Comparison of ENCODE assay signal across 19 cellular contexts in the genomic region with DNA sequence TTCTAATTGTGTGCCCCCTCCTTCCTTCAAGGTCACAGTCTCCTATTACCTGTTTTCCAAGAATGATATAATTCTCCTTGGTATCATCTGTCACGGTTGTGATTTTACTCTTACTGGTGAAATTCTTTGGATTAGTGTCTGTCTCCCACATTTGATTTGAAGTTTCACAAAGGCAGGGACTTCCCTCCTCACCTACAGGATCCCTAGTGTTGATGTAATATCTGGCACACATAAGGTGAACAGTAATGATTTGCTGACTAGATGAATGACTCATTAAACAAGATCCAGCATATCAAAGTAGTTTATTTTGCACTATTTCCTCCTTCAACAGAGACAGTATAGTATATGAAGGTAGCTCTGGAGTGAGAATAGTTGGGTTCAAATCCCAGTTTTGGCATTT.
A peak's percentile ranks its signal among the peaks of the same experiment; 100 is the strongest.
DNase-seq lines count a peak whose midpoint lies in the region; ATAC-seq, FAIRE-seq and TF ChIP-seq lines count a peak whose summit lies in the region.
"Had no signal": no experiment of that assay in that cellular context is flagged by ENCODE, and none has a peak within 500 bp of the region (broad histone marks: within the 10 kb centered on the region; RNA-seq: fewer than 3 reads in every experiment).

No MANE protein-coding gene starts in this region.

- no peaks in the 10 kb centered on the region for H3K9me2 ChIP-seq in PC-3 (replicated peaks; ENCODE audit: low read length)

- no peaks in the 10 kb centered on the region for H3K79me2 ChIP-seq in PC-3 (ENCODE audit: low read length)

- no peaks in the 10 kb centered on the region for H3K4me1 ChIP-seq in A549
- H3K4me1 ChIP-seq in PC-3 (ENCODE audit: insufficient read depth, low read length) = peaks cover 32% of the 10 kb centered on the region
- H3K4me1 ChIP-seq in endodermal cell (ENCODE audit: control insufficient read depth, insufficient read depth, low read length) = no peaks in the 10 kb centered on the region
- no peaks in the 10 kb centered on the region for H3K4me1 ChIP-seq in uterus
- H3K4me1 ChIP-seq: BE2C had no signal

- H2AFZ ChIP-seq in PC-3 (ENCODE audit: low read length) = no peak overlapping the region
- H2AFZ ChIP-seq: GM23338 had no signal

- no peaks in the 10 kb centered on the region for H3K27me3 Mint-ChIP-seq in endodermal cell (ENCODE audit: insufficient read depth)
- H3K27me3 Mint-ChIP-seq: CD4-positive, CD25-positive, alpha-beta regulatory T cell had no signal

- no peak for TF ChIP-seq RAD21 in A549 (conservative IDR thresholded peaks at IDR 0.05 in 1 of 2, IDR thresholded peaks at IDR 0.05 in 1 of 2)

- H3F3A ChIP-seq in PC-3 (ENCODE audit: low read length, unreplicated experiment) = no peaks in the 10 kb centered on the region

- H4K20me1 ChIP-seq in PC-3 (ENCODE audit: low read length) = no peaks in the 10 kb centered on the region

- POLR2A ChIA-PET in A549 (lab: Yijun Ruan, JAX) (interaction anchor here (0.6 kb wide), 1 partner anchor 759 kb away, joined by 3 read pairs; no protein-coding TSS in a partner anchor), PC-3 (lab: Charles Lee; ENCODE audit: unreplicated experiment) (no interaction called here)

- no peak overlapping the region for H3K4me3 ChIP-seq in A549
- H3K4me3 ChIP-seq in PC-3 (ENCODE audit: low read length) = no peak overlapping the region
- no peak overlapping the region for H3K4me3 ChIP-seq in endodermal cell (ENCODE audit: low read length)
- H3K4me3 ChIP-seq in uterus = no peak overlapping the region
- H3K4me3 ChIP-seq: GM12878, GM23338, K562 had no signal

- no peaks in the 10 kb centered on the region for H3K36me3 Mint-ChIP-seq in endodermal cell (ENCODE audit: low read depth)
- H3K36me3 Mint-ChIP-seq: CD4-positive, CD25-positive, alpha-beta regulatory T cell had no signal

- DNase-seq in A549 (ENCODE audit: low read depth in 1 of 2, low spot score in 1 of 2) (peak in 1 of 2 experiments; percentile 3), PC-3 (peak; percentile 43), epithelial cell of prostate (ENCODE audit: low read depth, low spot score) (peak; percentile 45), left kidney (ENCODE audit: low read depth, low spot score) (peak; percentile 35), endodermal cell (no peak), uterus (no peak), cerebellum (ENCODE audit: low spot score) (no peak)
- DNase-seq: BE2C; CD4-positive, CD25-positive, alpha-beta regulatory T cell; COR-L47; DMS153; EL; NCI-H1694 treated with DMSO at 0.1 percent for 48 hours; SIG-M5 had no signal

- intact Hi-C loops in PC-3 (cut with micrococcal nuclease) (no loop called here), uterus (cut with DNase I; ENCODE audit: low total_unique reads) (no loop called here)

- BruUV-seq in PC-3 (replicated peaks; lab: Mats Ljungman, UMichigan) = no TSS peak

- 35% methylated on average over 1 of the region's 1 CpG for WGBS in A549 (ENCODE audit: missing lambda C conversion rate)
- 100% methylated on average over 1 of the region's 1 CpG; no CpG with 5 or more reads in 1 of the 2 experiments for WGBS in endodermal cell (ENCODE audit: insufficient coverage in 1 of 2, insufficient read length in 1 of 2), 2 experiments

- no peaks in the 10 kb centered on the region for H3K36me3 ChIP-seq in PC-3 (ENCODE audit: low read depth, low read length)
- no peaks in the 10 kb centered on the region for H3K36me3 ChIP-seq in endodermal cell (ENCODE audit: control insufficient read depth, insufficient read depth, low read length)
- no peaks in the 10 kb centered on the region for H3K36me3 ChIP-seq in uterus
- H3K36me3 ChIP-seq: BE2C had no signal

- CTCF ChIA-PET in A549 (lab: Yijun Ruan, JAX) = no interaction called here
- CTCF ChIA-PET in PC-3 (lab: Charles Lee) = no interaction called here

- H3K9me3 ChIP-seq in A549 = no peaks in the 10 kb centered on the region
- no peaks in the 10 kb centered on the region for H3K9me3 ChIP-seq in PC-3 (ENCODE audit: low read length)
- H3K9me3 ChIP-seq in endodermal cell (ENCODE audit: control insufficient read depth, low read length) = no peaks in the 10 kb centered on the region
- H3K9me3 ChIP-seq in uterus = no peaks in the 10 kb centered on the region
- H3K9me3 ChIP-seq: BE2C had no signal

- TF ChIP-seq POLR2A in A549 (IDR thresholded peaks at IDR 0.05; ENCODE audit: low read length) (no peak), uterus (IDR thresholded peaks at IDR 0.05) (no peak)

- no peak for TF ChIP-seq EP300 in A549 (IDR thresholded peaks at IDR 0.05)

- no peak overlapping the region for H3K4me3 Mint-ChIP-seq in endodermal cell
- H3K4me3 Mint-ChIP-seq: CD4-positive, CD25-positive, alpha-beta regulatory T cell; GM23338 had no signal

- no peak overlapping the region for H3K9ac ChIP-seq in PC-3 (ENCODE audit: low read length)
- H3K9ac ChIP-seq in endodermal cell (ENCODE audit: extremely low read depth, low read length, poor library complexity, severe bottlenecking) = no peak overlapping the region

- H3K27me3 ChIP-seq in PC-3 (ENCODE audit: low read length) (no peaks in the 10 kb centered on the region), endodermal cell (ENCODE audit: control insufficient read depth, insufficient read depth, low read length, poor library complexity, severe bottlenecking) (no peaks in the 10 kb centered on the region), uterus (no peaks in the 10 kb centered on the region)
- H3K27me3 ChIP-seq: BE2C had no signal

- H3K4me1 Mint-ChIP-seq in endodermal cell = peaks cover 2% of the 10 kb centered on the region
- H3K4me1 Mint-ChIP-seq: CD4-positive, CD25-positive, alpha-beta regulatory T cell had no signal

- H3K9me3 Mint-ChIP-seq in endodermal cell = peaks cover 32% of the 10 kb centered on the region
- H3K9me3 Mint-ChIP-seq: GM23338 had no signal

- H3K27ac Mint-ChIP-seq in endodermal cell = no peak overlapping the region
- H3K27ac Mint-ChIP-seq: CD4-positive, CD25-positive, alpha-beta regulatory T cell; GM23338 had no signal

- no peak for ATAC-seq in A549
- peak; percentile 50 for ATAC-seq in PC-3
- ATAC-seq: GM12878, GM23338, HCT116, K562 had no signal

- H3K27ac ChIP-seq in A549 (no peak overlapping the region), PC-3 (ENCODE audit: low read length) (peak overlapping the region; percentile 73), epithelial cell of prostate (peak overlapping the region; percentile 64), endodermal cell (ENCODE audit: low read depth, low read length) (no peak overlapping the region), uterus (no peak overlapping the region)

- no peak for TF ChIP-seq CTCF in A549 (IDR thresholded peaks at IDR 0.05)
- no peak for TF ChIP-seq CTCF in PC-3 (conservative IDR thresholded peaks at IDR 0.05; ENCODE audit: low read depth, low read length)
- no peak for TF ChIP-seq CTCF in endodermal cell (conservative IDR thresholded peaks at IDR 0.05)
- TF ChIP-seq CTCF in uterus (IDR thresholded peaks at IDR 0.05) = no peak

- peak; percentile 59 for FAIRE-seq in A549 (lab: Jason Lieb, UNC)
- FAIRE-seq: GM12878, GM19239, K562 had no signal

- no peak overlapping the region for H3K4me2 ChIP-seq in A549
- H3K4me2 ChIP-seq in PC-3 (ENCODE audit: low read length) = peak overlapping the region; percentile 22
- H3K4me2 ChIP-seq: GM23338 had no signal

TF ChIP-seq in A549, 52 proteins besides CTCF, POLR2A, EP300 and RAD21:
- TF ChIP-seq EHF (CRISPR knock-in tag; IDR thresholded peaks at IDR 0.05) = no peak
- TF ChIP-seq RARB (CRISPR knock-in tag; IDR thresholded peaks at IDR 0.05) = no peak
- no peak for TF ChIP-seq PHF8 (IDR thresholded peaks at IDR 0.05; ENCODE audit: borderline replicate concordance, low read depth)
- no peak for TF ChIP-seq JUN (IDR thresholded peaks at IDR 0.05)
- TF ChIP-seq, protein P1, sequence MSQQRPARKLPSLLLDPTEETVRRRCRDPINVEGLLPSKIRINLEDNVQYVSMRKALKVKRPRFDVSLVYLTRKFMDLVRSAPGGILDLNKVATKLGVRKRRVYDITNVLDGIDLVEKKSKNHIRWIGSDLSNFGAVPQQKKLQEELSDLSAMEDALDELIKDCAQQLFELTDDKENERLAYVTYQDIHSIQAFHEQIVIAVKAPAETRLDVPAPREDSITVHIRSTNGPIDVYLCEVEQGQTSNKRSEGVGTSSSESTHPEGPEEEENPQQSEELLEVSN (IDR thresholded peaks at IDR 0.05; ENCODE audit: borderline replicate concordance, low read depth) = no peak
- TF ChIP-seq CHD4 (IDR thresholded peaks at IDR 0.05; ENCODE audit: borderline replicate concordance) = no peak
- no peak for TF ChIP-seq ZFP36 (IDR thresholded peaks at IDR 0.05; ENCODE audit: borderline replicate concordance, partially characterized antibody)
- no peak for TF ChIP-seq KDM1A (IDR thresholded peaks at IDR 0.05; ENCODE audit: low read depth)
- no peak for TF ChIP-seq KDM5A (IDR thresholded peaks at IDR 0.05)
- no peak for TF ChIP-seq ZC3H11A (IDR thresholded peaks at IDR 0.05)
- TF ChIP-seq, protein P2, sequence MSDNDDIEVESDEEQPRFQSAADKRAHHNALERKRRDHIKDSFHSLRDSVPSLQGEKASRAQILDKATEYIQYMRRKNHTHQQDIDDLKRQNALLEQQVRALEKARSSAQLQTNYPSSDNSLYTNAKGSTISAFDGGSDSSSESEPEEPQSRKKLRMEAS (IDR thresholded peaks at IDR 0.05) = no peak
- no peak for TF ChIP-seq GATA3 (IDR thresholded peaks at IDR 0.05; ENCODE audit: borderline replicate concordance)
- TF ChIP-seq HDAC2 (IDR thresholded peaks at IDR 0.05) = no peak
- no peak for TF ChIP-seq TP53 (CRISPR knock-in tag; IDR thresholded peaks at IDR 0.05)
TF ChIP-seq in A549: peak in this region for 0.

Comparison
In these comparisons a context has a peak if more than half of its experiments do, and no peak if none do; other contexts are left out.
1. DNase-seq: peak in PC-3 (single experiment), epithelial cell of prostate (single experiment) and left kidney (single experiment); none in endodermal cell (single experiment), uterus (0 of 2) and cerebellum (single experiment).
2. H3K27ac ChIP-seq: peak in PC-3 (single experiment) and epithelial cell of prostate (single experiment); none in A549 (0 of 2), endodermal cell (single experiment) and uterus (0 of 2).